Comparison of ENCODE assay signal across 23 cellular contexts in the genomic region with DNA sequence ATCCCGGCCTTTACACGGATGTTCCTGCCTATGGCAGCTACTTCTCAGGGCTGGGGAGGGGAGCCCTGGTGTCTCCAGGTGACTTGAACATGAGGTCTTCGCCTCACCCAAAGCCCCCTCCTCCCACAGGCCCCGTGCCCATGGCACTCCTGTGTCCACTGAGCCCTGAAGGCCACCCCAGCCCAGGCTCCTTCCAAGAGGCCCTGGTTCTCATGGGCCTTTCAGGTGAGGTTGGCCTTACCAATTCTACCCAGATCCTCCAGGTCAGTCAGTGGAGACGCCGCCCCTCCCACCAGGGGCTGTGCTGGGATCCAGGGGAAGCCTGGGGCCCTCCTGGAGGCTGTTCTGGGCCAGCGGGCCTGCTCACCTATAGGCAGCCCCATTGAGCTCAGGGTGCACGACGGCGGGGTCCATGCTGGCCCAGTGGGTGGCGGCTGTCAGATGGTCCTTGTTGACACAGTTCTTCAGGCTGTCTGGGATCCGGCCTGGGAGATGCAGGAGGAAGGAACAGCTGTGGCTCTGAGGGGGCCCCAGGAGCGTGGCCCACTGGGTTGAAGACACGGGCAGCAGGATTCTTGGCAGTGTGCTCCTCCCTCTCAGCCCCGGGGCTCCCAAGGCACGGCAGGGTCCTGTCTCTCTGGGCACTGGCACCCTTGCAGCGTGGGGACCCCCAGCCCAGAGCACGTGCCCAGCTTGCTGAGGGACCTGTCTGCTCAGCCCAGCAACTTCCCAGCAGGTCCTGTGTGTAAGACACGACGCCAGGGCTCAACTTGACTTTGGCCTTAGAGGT. TPM values are rescaled to one million over a fixed set of nuclear protein-coding genes. Genes with fewer than 3 reads are reported as not detected.
DNase-seq lines count a peak whose midpoint lies in the region; ATAC-seq, FAIRE-seq and TF ChIP-seq lines count a peak whose summit lies in the region.
"Had no signal": no experiment of that assay in that cellular context is flagged by ENCODE, and none has a peak within 500 bp of the region (broad histone marks: within the 10 kb centered on the region; RNA-seq: fewer than 3 reads in every experiment).

No MANE protein-coding gene starts in this region.

- no peak for FAIRE-seq in kidney (lab: Jason Lieb, UNC)

- intact Hi-C loops in natural killer cell (cut with micrococcal nuclease) = no loop called here
- intact Hi-C loops in kidney (cut with DNase I) = no loop called here
- intact Hi-C loops in sigmoid colon (cut with DNase I) = no loop called here

- peak; percentile 58 for DNase-seq in natural killer cell treated with Interleukin-12 subunit alpha and Interleukin-12 subunit beta and Interleukin-15 and Interleukin-18, amount 100 ng/mL, for 72 hours (ENCODE audit: low spot score)
- DNase-seq in natural killer cell (no peak), kidney (peak; percentile 63), sigmoid colon (peak; percentile 68), SHP77 treated with DMSO at 0.1 percent for 48 hours (lab: John Stamatoyannopoulos, UW) (no peak)
- no peak for DNase-seq in effector CD8-positive, alpha-beta T cell (lab: John Stamatoyannopoulos, UW)
- no peak for DNase-seq in stimulated activated CD4-positive, alpha-beta T cell treated with anti-CD3 and anti-CD28 coated beads, Interleukin-1b, Interleukin-23, amount 100 ng/mL, for 48 hours
- DNase-seq: activated CD4-positive, alpha-beta T cell treated with anti-CD3 and anti-CD28 coated beads, Interleukin-2, amount 50 U/mL, for 48 hours; activated naive CD4-positive, alpha-beta T cell treated with anti-CD3 and anti-CD28 coated beads, Interleukin-2, amount 10 ng/mL, durations not matched to agents 7 days and 5 days; activated T-cell treated with anti-CD3 and anti-CD28 coated beads, Interleukin-2, amount 50 U/mL, for 1 hour; DMS153; endodermal cell; GF-D8; H7; NCI-H1417 treated with DMSO at 0.1 percent for 48 hours; NCI-H2171; NCI-H69; nephron progenitor cell; retina; SIG-M5; stimulated activated naive CD4-positive, alpha-beta T cell; T-cell had no signal

- TF ChIP-seq EP300 in sigmoid colon (IDR thresholded peaks at IDR 0.05) = no peak

- no peak overlapping the region for H3K4me3 Mint-ChIP-seq in natural killer cell treated with Interleukin-12 subunit alpha and Interleukin-12 subunit beta and Interleukin-15 and Interleukin-18, amount 100 ng/mL, for 72 hours
- H3K4me3 Mint-ChIP-seq in natural killer cell = no peak overlapping the region
- H3K4me3 Mint-ChIP-seq: activated naive CD4-positive, alpha-beta T cell treated with anti-CD3 and anti-CD28 coated beads, Interleukin-2, amount 10 ng/mL, durations not matched to agents 7 days and 5 days; endodermal cell; nephron progenitor cell; T-cell had no signal

- no peaks in the 10 kb centered on the region for H3K27me3 ChIP-seq in sigmoid colon

- H3K36me3 ChIP-seq in kidney (ENCODE audit: control insufficient read depth in 1 of 2, insufficient read depth in 2 of 2, low read length in 2 of 2) = peaks cover 13 to 15% of the 10 kb centered on the region in 2 donors
- peaks cover 32 to 57% (median 41%) of the 10 kb centered on the region in 4 donors for H3K36me3 ChIP-seq in sigmoid colon

- H3K9me3 ChIP-seq in kidney (ENCODE audit: control insufficient read depth in 1 of 2, low read length in 2 of 2) = no peaks in the 10 kb centered on the region
- H3K9me3 ChIP-seq in sigmoid colon = no peaks in the 10 kb centered on the region

- no peak overlapping the region for H3K9ac ChIP-seq in kidney (ENCODE audit: low read length in 2 of 2)

- no peak overlapping the region for H3K4me3 ChIP-seq in kidney (ENCODE audit: low read length in 2 of 2)
- no peak overlapping the region for H3K4me3 ChIP-seq in sigmoid colon

- H3K27ac ChIP-seq in kidney (ENCODE audit: low read depth in 2 of 2, low read length in 2 of 2) (no peak overlapping the region), sigmoid colon (peak overlapping the region; percentile 63 to 79 (median 73))

- H3K9me3 Mint-ChIP-seq in natural killer cell treated with Interleukin-12 subunit alpha and Interleukin-12 subunit beta and Interleukin-15 and Interleukin-18, amount 100 ng/mL, for 72 hours = no peaks in the 10 kb centered on the region
- H3K9me3 Mint-ChIP-seq in natural killer cell = no peaks in the 10 kb centered on the region
- H3K9me3 Mint-ChIP-seq: activated naive CD4-positive, alpha-beta T cell treated with anti-CD3 and anti-CD28 coated beads, Interleukin-2, amount 10 ng/mL, durations not matched to agents 7 days and 5 days; endodermal cell; nephron progenitor cell; T-cell had no signal

- TF ChIP-seq CTCF in natural killer cell (IDR thresholded peaks at IDR 0.05) (no peak), kidney (IDR thresholded peaks at IDR 0.05; ENCODE audit: borderline replicate concordance, extremely low read depth, insufficient read depth) (no peak), sigmoid colon (IDR thresholded peaks at IDR 0.05) (no peak)

- no peaks in the 10 kb centered on the region for H3K27me3 Mint-ChIP-seq in natural killer cell treated with Interleukin-12 subunit alpha and Interleukin-12 subunit beta and Interleukin-15 and Interleukin-18, amount 100 ng/mL, for 72 hours
- no peaks in the 10 kb centered on the region for H3K27me3 Mint-ChIP-seq in natural killer cell (ENCODE audit: low read depth in 2 of 2)
- H3K27me3 Mint-ChIP-seq: activated naive CD4-positive, alpha-beta T cell treated with anti-CD3 and anti-CD28 coated beads, Interleukin-2, amount 10 ng/mL, durations not matched to agents 7 days and 5 days; T-cell had no signal

- WGBS in sigmoid colon, 2 donors = 91% methylated on average over 20 of the region's 20 CpGs

- no peak overlapping the region for H3K27ac Mint-ChIP-seq in natural killer cell treated with Interleukin-12 subunit alpha and Interleukin-12 subunit beta and Interleukin-15 and Interleukin-18, amount 100 ng/mL, for 72 hours
- H3K27ac Mint-ChIP-seq in natural killer cell = no peak overlapping the region
- H3K27ac Mint-ChIP-seq: endodermal cell, T-cell had no signal

- H3K4me1 Mint-ChIP-seq in natural killer cell treated with Interleukin-12 subunit alpha and Interleukin-12 subunit beta and Interleukin-15 and Interleukin-18, amount 100 ng/mL, for 72 hours (ENCODE audit: low read depth in 2 of 2) = peaks cover 14 to 21% of the 10 kb centered on the region in 2 donors
- peaks cover 21 to 22% of the 10 kb centered on the region in 2 donors for H3K4me1 Mint-ChIP-seq in natural killer cell
- H3K4me1 Mint-ChIP-seq: endodermal cell had no signal

- peaks cover 3% of the 10 kb centered on the region for H3K36me3 Mint-ChIP-seq in natural killer cell treated with Interleukin-12 subunit alpha and Interleukin-12 subunit beta and Interleukin-15 and Interleukin-18, amount 100 ng/mL, for 72 hours
- H3K36me3 Mint-ChIP-seq in natural killer cell = no peaks in the 10 kb centered on the region

- H3K4me1 ChIP-seq in kidney (ENCODE audit: control insufficient read depth in 1 of 2, insufficient read depth in 1 of 2, low read depth in 1 of 2, low read length in 2 of 2) (peaks cover 0 to 23% of the 10 kb centered on the region in 2 donors), sigmoid colon (peaks cover 0 to 66% (median 57%) of the 10 kb centered on the region in 4 donors)

- TF ChIP-seq POLR2A in sigmoid colon (IDR thresholded peaks at IDR 0.05) = no peak

- ATAC-seq in natural killer cell treated with Interleukin-12 subunit alpha and Interleukin-12 subunit beta and Interleukin-15 and Interleukin-18, amount 100 ng/mL, for 72 hours = no peak
- ATAC-seq in natural killer cell = no peak
- no peak for ATAC-seq in HG03139 (IDR thresholded peaks at IDR 0.05; ENCODE audit: unreplicated experiment)
- ATAC-seq: T-cell had no signal

RNA-seq across cellular contexts. Expression of a gene that starts 36.2 kb away (rescaled TPM):
- total RNA-seq in natural killer cell treated with Interleukin-12 subunit alpha and Interleukin-12 subunit beta and Interleukin-15 and Interleukin-18, amount 100 ng/mL, for 72 hours = 100 to 1,000 TPM; 109 to 245 TPM
- total RNA-seq in natural killer cell (100 to 1,000 TPM; 384 to 388 (median 388) TPM), kidney (170 TPM), sigmoid colon (100 to 1,000 TPM in 3 of 4 donors, 10 to 100 TPM in 1; 98.9 to 160 (median 129) TPM)
- polyA plus RNA-seq in kidney (ENCODE audit: insufficient read depth, low read depth, low replicate concordance) (96.1 TPM), sigmoid colon (100 to 1,000 TPM in 1 of 3 donors, 10 to 100 TPM in 2; 67.9 to 162 (median 71.4) TPM)

RNA-seq across cellular contexts. Expression of a gene that starts 40.4 kb away (rescaled TPM):
- total RNA-seq in natural killer cell treated with Interleukin-12 subunit alpha and Interleukin-12 subunit beta and Interleukin-15 and Interleukin-18, amount 100 ng/mL, for 72 hours = 10 to 100 TPM in 1 of 2 donors, 1 to 10 TPM in 1; 1.5 to 13.6 TPM
- total RNA-seq in natural killer cell (1,000 to 10,000 TPM; 1,124 to 1,574 (median 1,339) TPM), kidney (116 TPM), sigmoid colon (100 to 1,000 TPM in 1 of 4 donors, 10 to 100 TPM in 3; 33.6 to 165 (median 79.8) TPM)
- polyA plus RNA-seq in kidney (ENCODE audit: insufficient read depth, low read depth, low replicate concordance) (16.7 TPM), sigmoid colon (10 to 100 TPM in 2 of 3 donors, 1 to 10 TPM in 1; 8.6 to 33.6 (median 25.2) TPM)

Comparison
In these comparisons a context has a peak if more than half of its experiments do, and no peak if none do; other contexts are left out.
1. DNase-seq: peak in natural killer cell treated with Interleukin-12 subunit alpha and Interleukin-12 subunit beta and Interleukin-15 and Interleukin-18, amount 100 ng/mL, for 72 hours (single experiment), kidney (single experiment) and sigmoid colon (single experiment); none in natural killer cell (single experiment), effector CD8-positive, alpha-beta T cell (single experiment), stimulated activated CD4-positive, alpha-beta T cell treated with anti-CD3 and anti-CD28 coated beads, Interleukin-1b, Interleukin-23, amount 100 ng/mL, for 48 hours (single experiment) and SHP77 treated with DMSO at 0.1 percent for 48 hours (single experiment).
2. H3K27ac ChIP-seq: peak in sigmoid colon (4 of 4); none in kidney (0 of 2).